Comparison of ENCODE assay signal across 8 cellular contexts in the genomic region with DNA sequence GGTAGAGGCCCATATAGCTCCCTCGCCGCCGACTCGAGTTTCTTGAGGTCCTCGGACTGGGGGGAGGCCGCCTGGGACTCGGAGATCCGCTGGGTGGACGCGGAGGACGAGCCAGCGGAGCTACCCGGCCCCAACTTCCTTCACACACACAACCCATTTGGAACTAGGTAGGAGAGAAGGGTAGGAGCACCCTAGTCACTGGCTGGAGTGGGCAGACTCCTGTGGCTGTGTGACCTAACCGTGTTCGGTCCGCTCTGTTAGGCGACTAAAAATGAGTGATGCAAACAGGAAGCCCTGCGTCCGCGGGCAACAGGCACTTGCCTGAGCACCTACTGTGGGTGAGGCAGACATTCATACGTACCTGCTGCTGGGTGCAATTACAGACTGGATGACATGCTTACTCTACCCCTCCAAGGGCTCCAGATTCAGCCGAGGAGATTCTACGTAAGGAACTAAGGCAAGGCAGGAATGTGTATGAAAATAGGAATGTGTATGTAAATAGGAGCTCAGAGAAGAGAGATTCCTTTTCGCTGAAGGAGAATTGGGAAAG. TPM values are rescaled to one million over a fixed set of nuclear protein-coding genes. Genes with fewer than 3 reads are reported as not detected.
A peak's percentile ranks its signal among the peaks of the same experiment; 100 is the strongest.
DNase-seq lines count a peak whose midpoint lies in the region; ATAC-seq and TF ChIP-seq lines count a peak whose summit lies in the region.

No MANE protein-coding gene starts in this region.

- TF ChIP-seq CTCF in cardiac muscle cell (IDR thresholded peaks at IDR 0.05; ENCODE audit: low read depth, low read length) (no peak), fibroblast of villous mesenchyme (IDR thresholded peaks at IDR 0.05; ENCODE audit: insufficient read depth, low read depth, low read length) (no peak), psoas muscle (IDR thresholded peaks at IDR 0.05) (no peak)

- H3K9me3 ChIP-seq in cardiac muscle cell (ENCODE audit: low read depth) (no peaks in the 10 kb centered on the region), psoas muscle (no peaks in the 10 kb centered on the region)

- no peaks in the 10 kb centered on the region for H3K27me3 ChIP-seq in cardiac muscle cell
- H3K27me3 ChIP-seq in psoas muscle (ENCODE audit: insufficient read depth in 3 of 3, low read length in 2 of 3): no peaks in the 10 kb centered on the region

- no peaks in the 10 kb centered on the region for H3K36me3 ChIP-seq in cardiac muscle cell
- H3K36me3 ChIP-seq in psoas muscle (ENCODE audit: insufficient read depth in 1 of 2, low read depth in 1 of 2): no peaks in the 10 kb centered on the region

- intact Hi-C loops in left ventricle myocardium superior (cut with micrococcal nuclease) (no loop called here), psoas muscle (cut with DNase I) (loop anchor here in 1 of 2 donors (2.0 to 5.0 kb wide), 2 partner anchors 123 to 171 kb away; partner anchors contain the start of genes PTPN9 and SNUPN)

- H3K4me3 ChIP-seq in cardiac muscle cell: peak overlapping the region; percentile 74
- peak overlapping the region; percentile 75 for H3K4me3 ChIP-seq in fibroblast of villous mesenchyme (ENCODE audit: low read depth, low read length)
- H3K4me3 ChIP-seq in psoas muscle: peak overlapping the region; percentile 96

- WGBS in psoas muscle, 3 donors: 2 to 4% (median 3%) methylated on average over 24 of the region's 24 CpGs

- H3K4me1 ChIP-seq in cardiac muscle cell (ENCODE audit: low read depth) (no peaks in the 10 kb centered on the region), psoas muscle (peaks cover 4% of the 10 kb centered on the region)

- ATAC-seq in left ventricle myocardium superior: no peak
- no peak for ATAC-seq in psoas muscle
- ATAC-seq in HG03097 (IDR thresholded peaks at IDR 0.05; ENCODE audit: low FRiP score, unreplicated experiment): no peak
- no peak for ATAC-seq in GM21786 (IDR thresholded peaks at IDR 0.05; ENCODE audit: unreplicated experiment)

- H3K27ac ChIP-seq in cardiac muscle cell: peak overlapping the region; percentile 93
- peak overlapping the region; percentile 99 for H3K27ac ChIP-seq in psoas muscle

- DNase-seq in cardiac muscle cell (ENCODE audit: low read depth in 1 of 2, low spot score in 1 of 2): peak; percentile 49 to 58
- DNase-seq in left ventricle myocardium superior: no peak
- peak; percentile 65 for DNase-seq in NCI-H748 (lab: John Stamatoyannopoulos, UW; ENCODE audit: unreplicated experiment)
- DNase-seq in activated T-helper 1 cell treated with anti-CD3 and anti-CD28 coated beads, Interleukin-2, amount 50 U/mL, for 16 hours (ENCODE audit: low read depth in 1 of 2, low spot score in 1 of 2): peak; percentile 11 to 37
- DNase-seq in fibroblast of villous mesenchyme (ENCODE audit: low read depth): peak; percentile 55
- no peak for DNase-seq in psoas muscle

RNA-seq across cellular contexts. Expression of gene SIN3A, which starts 4.6 kb away (rescaled TPM):
- 32.8 and 41.1 TPM in 2 replicates for total RNA-seq in cardiac muscle cell
- polyA plus RNA-seq in cardiac muscle cell: 19.2 and 28.4 TPM in 2 replicates
- 28.3 TPM for total RNA-seq in left ventricle myocardium superior
- 29.0 and 35.0 TPM in 2 replicates for total RNA-seq in fibroblast of villous mesenchyme
- 10 to 100 TPM; 21.7 to 35.5 (median 29.9) TPM for total RNA-seq in psoas muscle
- polyA plus RNA-seq in psoas muscle: 1 to 10 TPM; 7.2 to 8.9 (median 8.8) TPM

Comparison
In these comparisons a context has a peak if more than half of its experiments do, and no peak if none do; other contexts are left out.
1. DNase-seq: peak in cardiac muscle cell (2 of 2), NCI-H748 (single experiment), activated T-helper 1 cell treated with anti-CD3 and anti-CD28 coated beads, Interleukin-2, amount 50 U/mL, for 16 hours (2 of 2) and fibroblast of villous mesenchyme (single experiment); none in left ventricle myocardium superior (single experiment) and psoas muscle (0 of 2).
2. Peak in every context shown above with its lines, with median percentiles within 50 percentile points of each other: H3K4me3 ChIP-seq.